ENCODE assay signal across 7 cellular contexts in the genomic region with DNA sequence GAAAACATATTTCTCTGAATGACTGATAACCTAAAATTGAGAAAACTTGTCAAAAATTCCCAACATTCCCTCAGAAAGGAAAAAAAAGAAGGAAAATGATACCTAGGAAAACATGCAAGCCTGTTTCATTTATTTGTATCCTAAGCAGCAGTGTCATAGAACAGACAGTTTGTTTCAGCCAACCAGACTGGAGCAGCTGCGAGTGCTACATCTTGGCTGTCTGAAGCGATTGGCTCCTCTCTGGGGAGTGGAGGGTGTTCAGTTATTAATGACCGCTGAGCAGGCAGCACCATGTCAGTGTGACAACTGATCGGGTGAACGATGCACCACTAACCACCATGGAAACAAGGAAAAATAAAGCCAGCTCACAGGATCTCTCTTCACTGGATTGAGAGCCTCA. TPM values are rescaled to one million over a fixed set of nuclear protein-coding genes. Genes with fewer than 3 reads are reported as not detected.
DNase-seq lines count a peak whose midpoint lies in the region; ATAC-seq, FAIRE-seq and TF ChIP-seq lines count a peak whose summit lies in the region.

A gene (plus strand): TSS at position 294 of the 400 bp plus-strand sequence. CDS start 31,646 bp downstream, outside the sequence.

- H3K4me1 Mint-ChIP-seq in natural killer cell = no peaks in the 10 kb centered on the region

- TF ChIP-seq EP300 in H1 (IDR thresholded peaks at IDR 0.05; ENCODE audit: borderline replicate concordance in 1 of 2, low read depth in 2 of 2, low read length in 2 of 2) = no peak

- TF ChIP-seq CTCF in H1 (IDR thresholded peaks at IDR 0.05; ENCODE audit: control extremely low read depth in 1 of 3, insufficient read depth in 1 of 3, low read depth in 1 of 3, low read length in 3 of 3) (no peak), natural killer cell (IDR thresholded peaks at IDR 0.05) (no peak), upper lobe of right lung (IDR thresholded peaks at IDR 0.05) (no peak)

- no peaks in the 10 kb centered on the region for H3K79me1 ChIP-seq in H1 (ENCODE audit: low read depth, low read length)

- no peak within 1 kb of the TSS for H3K27ac ChIP-seq in H1 (ENCODE audit: low read depth, low read length)
- H3K27ac ChIP-seq in upper lobe of right lung = peak within 1 kb of the TSS; percentile 28

- H3K4me3 ChIP-seq in H1 (ENCODE audit: extremely low read depth in 1 of 4, insufficient read depth in 2 of 4, low read depth in 3 of 4, low read length in 4 of 4) (no peak within 1 kb of the TSS), upper lobe of right lung (peak within 1 kb of the TSS; percentile 42)

- peak; percentile 80 for DNase-seq in NCI-H1417 treated with DMSO at 0.1 percent for 48 hours (lab: John Stamatoyannopoulos, UW)
- DNase-seq in activated CD4-positive, alpha-beta T cell treated with anti-CD3 and anti-CD28 coated beads, Interleukin-2, amount 50 U/mL, for 1 hour = peak; percentile 18
- DNase-seq in H1 (ENCODE audit: low read depth in 1 of 2, low spot score in 2 of 2) = no peak
- no peak for DNase-seq in natural killer cell
- DNase-seq in upper lobe of right lung = no peak
- no peak for DNase-seq in NCI-H1930 (lab: John Stamatoyannopoulos, UW)

- H4K8ac ChIP-seq in H1 (ENCODE audit: extremely low read depth, insufficient read depth, low read length) = no peak within 1 kb of the TSS

- no peak within 1 kb of the TSS for H4K5ac ChIP-seq in H1 (ENCODE audit: insufficient read length, low read depth, low read length)

- no peaks in the 10 kb centered on the region for H3K79me2 ChIP-seq in H1 (ENCODE audit: control insufficient read depth in 1 of 2, insufficient read depth in 2 of 2, low read length in 2 of 2)

- no peak within 1 kb of the TSS for H2AK5ac ChIP-seq in H1 (ENCODE audit: low read depth, low read length)

- peak within 1 kb of the TSS; percentile 17 for H3K4me3 Mint-ChIP-seq in natural killer cell

- H4K91ac ChIP-seq in H1 (replicated peaks; ENCODE audit: insufficient read length, low read length) = no peak within 1 kb of the TSS

- no peak within 1 kb of the TSS for H3K4ac ChIP-seq in H1 (replicated peaks; ENCODE audit: insufficient read length, low read depth, low read length)

- CTCF ChIA-PET in H1 (lab: Charles Lee; ENCODE audit: partially characterized antibody) = interaction anchor here (0.7 to 1.4 kb wide), 7 partner anchors 11 to 476 kb away, joined by 3 to 5 read pairs (median 3); no protein-coding TSS in a partner anchor

- WGBS in H1 (ENCODE audit: extremely low coverage in 1 of 2, insufficient coverage in 1 of 2, insufficient read length in 1 of 2, insufficient replicate concordance in 2 of 2, low coverage in 1 of 2, low lambda C conversion rate in 2 of 2, missing lambda C conversion rate in 1 of 2), 2 experiments = 88% methylated on average over 5 of the region's 5 CpGs; no CpG with 5 or more reads in 1 of the 2 experiments

- H3K36me3 Mint-ChIP-seq in natural killer cell = no peaks in the 10 kb centered on the region

- no peak for TF ChIP-seq RAD21 in H1 (IDR thresholded peaks at IDR 0.05 in 1 of 2, conservative IDR thresholded peaks at IDR 0.05 in 1 of 2; ENCODE audit: low read depth in 2 of 2, low read length in 2 of 2)

- no peak within 1 kb of the TSS for H3K23ac ChIP-seq in H1 (ENCODE audit: insufficient read length)

- no peak within 1 kb of the TSS for H2BK120ac ChIP-seq in H1 (replicated peaks; ENCODE audit: low read depth, low read length)

- H3K27me3 Mint-ChIP-seq in natural killer cell (ENCODE audit: low read depth in 2 of 2) = no peaks in the 10 kb centered on the region

- no peak for TF ChIP-seq POLR2A in H1 (IDR thresholded peaks at IDR 0.05; ENCODE audit: control extremely low read depth in 1 of 2, low read depth in 2 of 2, low read length in 2 of 2)

- no peak within 1 kb of the TSS for H3K27ac Mint-ChIP-seq in natural killer cell

- H4K20me1 ChIP-seq in H1 (replicated peaks in 1 of 2; ENCODE audit: control insufficient read depth in 1 of 2, insufficient read depth in 2 of 2, low read length in 2 of 2) = no peaks in the 10 kb centered on the region

- 0 out of 2 replicates have a peak within 1 kb of the TSS, but pooled peaks have one; percentile 70 for H2AFZ ChIP-seq in H1 (ENCODE audit: low read length)

- no peaks in the 10 kb centered on the region for H3K36me3 ChIP-seq in H1 (ENCODE audit: control insufficient read depth in 2 of 4, insufficient read depth in 4 of 4, low read length in 3 of 4)
- H3K36me3 ChIP-seq in upper lobe of right lung = no peaks in the 10 kb centered on the region

- 0 out of 4 replicates have a peak within 1 kb of the TSS, but pooled peaks of 1 of the 2 experiments have one; percentile 14 for H3K4me2 ChIP-seq in H1 (ENCODE audit: insufficient read depth in 1 of 2, low read depth in 2 of 2, low read length in 2 of 2)

- H2BK15ac ChIP-seq in H1 (ENCODE audit: low read length) = no peak within 1 kb of the TSS

- H3K23me2 ChIP-seq in H1 (ENCODE audit: low read depth, low read length) = no peaks in the 10 kb centered on the region

- H3K9me3 Mint-ChIP-seq in natural killer cell = no peaks in the 10 kb centered on the region

- H3K18ac ChIP-seq in H1 (ENCODE audit: extremely low read depth, low read length) = no peak within 1 kb of the TSS

- POLR2A ChIA-PET in H1 (lab: Charles Lee; ENCODE audit: partially characterized antibody) = no interaction called here

- no peak within 1 kb of the TSS for H2BK5ac ChIP-seq in H1 (ENCODE audit: low read depth, low read length)

- H3K4me1 ChIP-seq in H1 (replicated peaks in 1 of 4; ENCODE audit: control insufficient read depth in 3 of 4, insufficient read depth in 4 of 4, low read length in 3 of 4) (peaks cover 0 to 12% (median 10%) of the 10 kb centered on the region in 4 experiments; a peak in 4 of 7 replicates), upper lobe of right lung (no peaks in the 10 kb centered on the region)

- no peaks in the 10 kb centered on the region for H3K27me3 ChIP-seq in H1 (replicated peaks in 1 of 4; ENCODE audit: control insufficient read depth in 3 of 4, extremely low read depth in 1 of 4, insufficient read depth in 3 of 4, low read length in 3 of 4)
- no peaks in the 10 kb centered on the region for H3K27me3 ChIP-seq in upper lobe of right lung

- intact Hi-C loops in natural killer cell (cut with micrococcal nuclease) = loop anchor here (2.0 kb wide), 1 partner anchor 646 kb away; no protein-coding TSS in a partner anchor
- intact Hi-C loops in upper lobe of right lung (cut with DNase I) = no loop called here

- no peaks in the 10 kb centered on the region for H3K9me3 ChIP-seq in H1 (ENCODE audit: insufficient read depth in 2 of 2, low read depth in 1 of 2, low read length in 1 of 2)
- no peaks in the 10 kb centered on the region for H3K9me3 ChIP-seq in upper lobe of right lung

- no peak within 1 kb of the TSS for H2BK12ac ChIP-seq in H1 (ENCODE audit: low read depth, low read length)

- no peak within 1 kb of the TSS for H2BK20ac ChIP-seq in H1 (ENCODE audit: low read length)

- no peak within 1 kb of the TSS for H3K56ac ChIP-seq in H1 (replicated peaks; ENCODE audit: insufficient read length, low read depth, low read length)

- H3K14ac ChIP-seq in H1 (ENCODE audit: insufficient read length) = no peak within 1 kb of the TSS

- H3K9ac ChIP-seq in H1 (replicated peaks in 1 of 4; ENCODE audit: extremely low read depth in 1 of 4, low read depth in 3 of 4, low read length in 3 of 4) = no peak within 1 kb of the TSS

- FAIRE-seq in H1 (lab: Jason Lieb, UNC) = no peak

- no peak for ATAC-seq in natural killer cell
- ATAC-seq in upper lobe of right lung = peak; percentile 67
- no peak for ATAC-seq in HG03280 (IDR thresholded peaks at IDR 0.05; ENCODE audit: unreplicated experiment)

TF ChIP-seq in H1, 55 proteins besides CTCF, POLR2A, EP300 and RAD21:
- TF ChIP-seq, protein P1, sequence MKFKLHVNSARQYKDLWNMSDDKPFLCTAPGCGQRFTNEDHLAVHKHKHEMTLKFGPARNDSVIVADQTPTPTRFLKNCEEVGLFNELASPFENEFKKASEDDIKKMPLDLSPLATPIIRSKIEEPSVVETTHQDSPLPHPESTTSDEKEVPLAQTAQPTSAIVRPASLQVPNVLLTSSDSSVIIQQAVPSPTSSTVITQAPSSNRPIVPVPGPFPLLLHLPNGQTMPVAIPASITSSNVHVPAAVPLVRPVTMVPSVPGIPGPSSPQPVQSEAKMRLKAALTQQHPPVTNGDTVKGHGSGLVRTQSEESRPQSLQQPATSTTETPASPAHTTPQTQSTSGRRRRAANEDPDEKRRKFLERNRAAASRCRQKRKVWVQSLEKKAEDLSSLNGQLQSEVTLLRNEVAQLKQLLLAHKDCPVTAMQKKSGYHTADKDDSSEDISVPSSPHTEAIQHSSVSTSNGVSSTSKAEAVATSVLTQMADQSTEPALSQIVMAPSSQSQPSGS (IDR thresholded peaks at IDR 0.05; ENCODE audit: low read length) = no peak
- TF ChIP-seq GTF2F1 (IDR thresholded peaks at IDR 0.05; ENCODE audit: borderline replicate concordance, low read depth, low read length) (no peak), YY1 (IDR thresholded peaks at IDR 0.05; ENCODE audit: low read depth, low read length) (no peak), FOSL1 (IDR thresholded peaks at IDR 0.05; ENCODE audit: insufficient read depth, low read depth, low read length) (no peak), HDAC6 (IDR thresholded peaks at IDR 0.05; ENCODE audit: low read depth, low read length) (no peak), EZH2 (IDR thresholded peaks at IDR 0.05; ENCODE audit: low read depth, low read length, severe bottlenecking) (no peak), SIN3A (conservative IDR thresholded peaks at IDR 0.05 in 1 of 2, IDR thresholded peaks at IDR 0.05 in 1 of 2; ENCODE audit: low read depth in 1 of 2, low read length in 2 of 2) (no peak), BACH1 (IDR thresholded peaks at IDR 0.05; ENCODE audit: low read length) (no peak), EGR1 (IDR thresholded peaks at IDR 0.05; ENCODE audit: borderline replicate concordance, low read depth, low read length) (no peak)

RNA-seq across cellular contexts. Expression of the gene that starts here (rescaled TPM):
- 0.19 and 0.20 TPM in 2 replicates for total RNA-seq in H1 (2021; fragmentation: NEBNext Ultra II Directional; extraction: Animal tissue kit (Norgen Biotek cat#: 25700))
- 0.09 and 0.32 TPM in 2 replicates for polyA plus RNA-seq in H1 (2011; rRNA removed)
- 0.21 TPM for polyA plus RNA-seq in H1 (2011; cell fraction: cytosol; rRNA removed)
- polyA plus RNA-seq in H1 (2011; cell fraction: nucleus; rRNA removed) = 0.17 TPM
- 0.25 to 1.0 TPM (median 0.43 TPM) in 4 replicates for polyA plus RNA-seq in H1 (2012, experiment 1 of 2)
- not detected for polyA plus RNA-seq in H1 (2012, experiment 2 of 2)
- polyA plus RNA-seq in H1 (2013, experiment 1 of 2) = 0.28 TPM
- 0.22 TPM for polyA plus RNA-seq in H1 (2013, experiment 2 of 2)
- 0.54 and 0.88 TPM in 2 replicates for polyA minus RNA-seq in H1 (2011; rRNA and poly(A)+ RNA removed)
- 0.73 TPM for polyA minus RNA-seq in H1 (2011; cell fraction: cytosol; rRNA and poly(A)+ RNA removed)
- polyA minus RNA-seq in H1 (2011; cell fraction: nucleus; rRNA and poly(A)+ RNA removed) = 0.70 TPM
- total RNA-seq in natural killer cell (under 1 TPM in 2 of 3 donors, not detected in 1; 0.27 to 0.90 TPM), upper lobe of right lung (8.9 TPM)

Comparison
In these comparisons a context has a peak if more than half of its experiments do, and no peak if none do; other contexts are left out.
1. DNase-seq: peak in NCI-H1417 treated with DMSO at 0.1 percent for 48 hours (single experiment) and activated CD4-positive, alpha-beta T cell treated with anti-CD3 and anti-CD28 coated beads, Interleukin-2, amount 50 U/mL, for 1 hour (single experiment); none in H1 (0 of 2), natural killer cell (single experiment), upper lobe of right lung (single experiment) and NCI-H1930 (0 of 2).